ENCODE assay signal across 8 cellular contexts in genomic region chr17:34979650-34980352, GRCh38. TPM values are rescaled to one million over a fixed set of nuclear protein-coding genes. Genes with fewer than 3 reads are reported as not detected.
DNase-seq lines count a peak whose midpoint lies in the region; ATAC-seq and TF ChIP-seq lines count a peak whose summit lies in the region.

No MANE protein-coding gene starts in this region.

- H3K36me3 Mint-ChIP-seq in neural crest cell (ENCODE audit: low read depth) = peaks cover 7% of the 10 kb centered on the region

- no peak for ATAC-seq in GM19328 (IDR thresholded peaks at IDR 0.05; ENCODE audit: unreplicated experiment)

- intact Hi-C loops in dorsolateral prefrontal cortex (cut with DNase I) = loop anchor here (1.0 to 10.0 kb wide), 5 partner anchors 18 to 395 kb away; partner anchors contain the start of genes CCT6B (in 2 of the 2), ZNF830 (in 2 of the 2) and RAD51D (in 1 of the 2)

- H3K27me3 Mint-ChIP-seq in neural crest cell (ENCODE audit: low read depth) = no peaks in the 10 kb centered on the region

- H3K27me3 ChIP-seq in dorsolateral prefrontal cortex = no peaks in the 10 kb centered on the region

- TF ChIP-seq CTCF in dorsolateral prefrontal cortex (IDR thresholded peaks at IDR 0.05 in 54 of 56, conservative IDR thresholded peaks at IDR 0.05 in 2 of 56; ENCODE audit: low read depth in 1 of 56, partially characterized antibody in 56 of 56) (peak in 1 of 56 donors; percentile 5), neural crest cell (conservative IDR thresholded peaks at IDR 0.05) (no peak)

- peak overlapping the region; percentile 98 for H3K27ac Mint-ChIP-seq in neural crest cell (ENCODE audit: unreplicated experiment)

- no peaks in the 10 kb centered on the region for H3K9me3 Mint-ChIP-seq in neural crest cell

- H3K4me3 Mint-ChIP-seq in neural crest cell = peak overlapping the region; percentile 94

- peaks cover 44% of the 10 kb centered on the region for H3K4me1 Mint-ChIP-seq in neural crest cell

- DNase-seq in ELF-1 (ENCODE audit: low read depth, low spot score) (peak; percentile 44), NCI-H510A treated with DMSO at 0.1 percent for 48 hours (lab: John Stamatoyannopoulos, UW) (peak; percentile 22), dorsolateral prefrontal cortex (no peak), neural crest cell (ENCODE audit: low read depth, low spot score) (no peak), HuH-7 (ENCODE audit: low spot score) (no peak), DMS79 treated with DMSO at 0.1 percent for 48 hours (lab: John Stamatoyannopoulos, UW) (no peak), DMS153 treated with DMSO at 0.1 percent for 48 hours (lab: John Stamatoyannopoulos, UW; ENCODE audit: unreplicated experiment) (no peak)

- H3K4me3 ChIP-seq in dorsolateral prefrontal cortex = peak overlapping the region; percentile 55 to 100 (median 95)

- peak overlapping the region in 56 of 59 donors; percentile 77 to 99 (median 94) for H3K27ac ChIP-seq in dorsolateral prefrontal cortex

RNA-seq across cellular contexts. Expression of gene LIG3, which starts 0.5 kb away (rescaled TPM):
- total RNA-seq in dorsolateral prefrontal cortex (10 to 100 TPM; 30.3 to 62.9 (median 43.1) TPM), neural crest cell (110 and 126 TPM in 2 replicates)

RNA-seq across cellular contexts. Expression of gene ZNF830, which starts 18.5 kb away (rescaled TPM):
- total RNA-seq in dorsolateral prefrontal cortex (10 to 100 TPM in 119 of 120 experiments, 1 to 10 TPM in 1; 9.3 to 22.0 (median 15.2) TPM), neural crest cell (21.2 TPM in 2 replicates)

RNA-seq across cellular contexts. Expression of gene CCT6B, which starts 18.5 kb away (rescaled TPM):
- 1 to 10 TPM; 1.3 to 9.3 (median 4.1) TPM for total RNA-seq in dorsolateral prefrontal cortex
- total RNA-seq in neural crest cell = 2.3 and 2.5 TPM in 2 replicates

Comparison
In these comparisons a context has a peak if more than half of its experiments do, and no peak if none do; other contexts are left out.
1. DNase-seq: peak in ELF-1 (single experiment) and NCI-H510A treated with DMSO at 0.1 percent for 48 hours (single experiment); none in dorsolateral prefrontal cortex (0 of 10), neural crest cell (single experiment), HuH-7 (single experiment), DMS79 treated with DMSO at 0.1 percent for 48 hours (single experiment) and DMS153 treated with DMSO at 0.1 percent for 48 hours (single experiment).